Comparison of ENCODE assay signal across 11 cellular contexts in the genomic region with DNA sequence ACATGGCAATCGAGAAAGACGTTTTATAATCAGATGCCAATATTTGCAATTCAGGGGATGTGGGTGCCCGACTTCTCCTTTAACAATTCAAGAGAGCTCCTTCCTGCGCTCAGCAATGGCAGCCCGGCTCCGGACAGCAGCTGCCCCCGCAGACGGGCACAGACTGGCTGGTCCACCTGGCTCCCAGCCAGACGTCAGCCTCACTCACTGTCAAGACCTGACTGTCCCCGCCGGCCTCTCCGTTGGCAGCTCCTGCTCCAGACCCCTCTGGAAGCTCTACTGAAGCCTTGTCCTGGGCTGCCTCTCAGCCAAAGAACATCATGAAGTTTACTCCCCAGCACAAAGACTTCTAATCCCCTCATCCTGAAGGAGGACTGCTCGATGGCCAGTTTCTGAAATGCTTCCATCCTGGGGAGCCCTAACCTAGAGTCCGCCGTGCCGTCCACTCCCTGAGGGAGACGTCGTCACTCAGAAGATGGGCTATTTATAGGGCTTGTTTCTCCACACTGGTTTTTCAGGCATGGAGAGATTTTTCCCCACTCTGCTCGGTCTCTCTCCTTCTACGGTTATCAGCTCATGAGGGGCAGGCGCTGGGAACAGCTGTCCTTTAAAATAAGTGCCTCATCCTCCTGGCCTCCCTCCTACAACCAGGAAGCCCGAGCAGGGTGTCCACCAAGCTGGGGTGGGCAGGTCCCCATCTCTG.
DNase-seq lines count a peak whose midpoint lies in the region; ATAC-seq and TF ChIP-seq lines count a peak whose summit lies in the region.
"Had no signal": no experiment of that assay in that cellular context is flagged by ENCODE, and none has a peak within 500 bp of the region (broad histone marks: within the 10 kb centered on the region; RNA-seq: fewer than 3 reads in every experiment).

No MANE protein-coding gene starts in this region.

- H3K9me3 Mint-ChIP-seq in mesothelial cell of epicardium: no peaks in the 10 kb centered on the region
- H3K9me3 Mint-ChIP-seq: activated T-cell treated with anti-CD3 and anti-CD28 coated beads, Interleukin-2, amount 50 U/mL, for 4 hours had no signal

- peaks cover 50% of the 10 kb centered on the region for H3K36me3 Mint-ChIP-seq in mesothelial cell of epicardium

- H3K4me3 Mint-ChIP-seq in mesothelial cell of epicardium: no peak overlapping the region
- H3K4me3 Mint-ChIP-seq: activated T-cell treated with anti-CD3 and anti-CD28 coated beads, Interleukin-2, amount 50 U/mL, for 4 hours had no signal

- no peak overlapping the region for H3K9ac ChIP-seq in duodenal mucosa (ENCODE audit: low read depth in 1 of 2, low read length in 2 of 2)

- peaks cover 4% of the 10 kb centered on the region for H3K4me1 Mint-ChIP-seq in mesothelial cell of epicardium

- H3K27me3 ChIP-seq in RWPE2 (ENCODE audit: insufficient read depth, poor library complexity, severe bottlenecking) (no peaks in the 10 kb centered on the region), duodenal mucosa (ENCODE audit: control insufficient read depth in 1 of 2, insufficient read depth in 2 of 2, low read length in 2 of 2) (no peaks in the 10 kb centered on the region)

- H3K27me3 Mint-ChIP-seq in mesothelial cell of epicardium (ENCODE audit: low read depth): no peaks in the 10 kb centered on the region

- TF ChIP-seq CTCF in RWPE2 (IDR thresholded peaks at IDR 0.05; ENCODE audit: poor library complexity, severe bottlenecking) (no peak), mesothelial cell of epicardium (IDR thresholded peaks at IDR 0.05; ENCODE audit: unreplicated experiment) (no peak)

- peak overlapping the region; percentile 96 for H3K27ac ChIP-seq in RWPE2 (ENCODE audit: poor library complexity, severe bottlenecking)
- H3K27ac ChIP-seq in duodenal mucosa (ENCODE audit: low read depth, low read length): peak overlapping the region; percentile 54
- peak overlapping the region; percentile 20 for H3K27ac ChIP-seq in temporal lobe (ENCODE audit: low read depth, low read length)

- ATAC-seq in RWPE2 (ENCODE audit: low read depth) (no peak), GM21825 (IDR thresholded peaks at IDR 0.05; ENCODE audit: unreplicated experiment) (no peak)
- ATAC-seq: activated T-cell treated with anti-CD3 and anti-CD28 coated beads, Interleukin-2, amount 50 U/mL, for 4 hours had no signal

- peaks cover 59% of the 10 kb centered on the region for H3K36me3 ChIP-seq in RWPE2 (ENCODE audit: low read depth)
- H3K36me3 ChIP-seq in duodenal mucosa (ENCODE audit: control insufficient read depth in 1 of 2, insufficient read depth in 2 of 2, low read length in 2 of 2): peaks cover 29 to 55% of the 10 kb centered on the region in 2 donors

- H3K9me3 ChIP-seq in RWPE2 (ENCODE audit: severe bottlenecking) (no peaks in the 10 kb centered on the region), duodenal mucosa (ENCODE audit: control insufficient read depth in 1 of 2, low read length in 2 of 2) (no peaks in the 10 kb centered on the region)
- H3K9me3 ChIP-seq: mucosa of descending colon had no signal

- H3K27ac Mint-ChIP-seq in mesothelial cell of epicardium: peak overlapping the region; percentile 59

- no peak for DNase-seq in RWPE2 (ENCODE audit: low spot score)
- DNase-seq in mesothelial cell of epicardium (ENCODE audit: low spot score in 2 of 2, unreplicated experiment in 2 of 2): no peak
- no peak for DNase-seq in central memory CD4-positive, alpha-beta T cell
- no peak for DNase-seq in MV-4-11 (lab: John Stamatoyannopoulos, UW)
- no peak for DNase-seq in hepatic stellate cell (ENCODE audit: low spot score)
- DNase-seq: activated T-cell treated with anti-CD3 and anti-CD28 coated beads, Interleukin-2, amount 50 U/mL, for 4 hours; NCI-H226 had no signal

- H3K4me3 ChIP-seq in RWPE2 (ENCODE audit: severe bottlenecking): no peak overlapping the region
- H3K4me3 ChIP-seq in duodenal mucosa (ENCODE audit: low read depth in 1 of 2, low read length in 2 of 2): no peak overlapping the region
- H3K4me3 ChIP-seq: mucosa of descending colon had no signal

- H3K4me1 ChIP-seq in RWPE2 (ENCODE audit: insufficient read depth, poor library complexity, severe bottlenecking) (peaks cover 18% of the 10 kb centered on the region), duodenal mucosa (ENCODE audit: control insufficient read depth in 1 of 2, insufficient read depth in 2 of 2, low read length in 2 of 2) (peaks cover 22 to 23% of the 10 kb centered on the region in 2 donors)

Comparison
In these comparisons a context has a peak if more than half of its experiments do, and no peak if none do; other contexts are left out.
1. H3K27ac ChIP-seq: peak in every context shown above with its lines; median percentile 96 in RWPE2; 54 in duodenal mucosa; 20 in temporal lobe.